In genomic region chr2:26916128-26916692, GRCh38 we compare ENCODE assay signal across 19 cellular contexts. TPM values are rescaled to one million over a fixed set of nuclear protein-coding genes. Genes with fewer than 3 reads are reported as not detected.
A peak's percentile ranks its signal among the peaks of the same experiment; 100 is the strongest.
DNase-seq lines count a peak whose midpoint lies in the region; ATAC-seq, FAIRE-seq and TF ChIP-seq lines count a peak whose summit lies in the region.
"Had no signal": no experiment of that assay in that cellular context is flagged by ENCODE, and none has a peak within 500 bp of the region (broad histone marks: within the 10 kb centered on the region; RNA-seq: fewer than 3 reads in every experiment).

No MANE protein-coding gene starts in this region.

- TF ChIP-seq CTCF in bronchial epithelial cell (IDR thresholded peaks at IDR 0.05; ENCODE audit: insufficient read depth, low read length, severe bottlenecking): no peak
- no peak for TF ChIP-seq CTCF in osteocyte (IDR thresholded peaks at IDR 0.05)

- peaks cover 35% of the 10 kb centered on the region for H3K27me3 Mint-ChIP-seq in osteocyte (ENCODE audit: unreplicated experiment)

- FAIRE-seq in bronchial epithelial cell (lab: Jason Lieb, UNC) (peak; percentile 72), urothelium cell line (lab: Jason Lieb, UNC) (peak; percentile 53)
- FAIRE-seq: D721Med, GM12892, GM19239 had no signal

- no peak overlapping the region for H3K27ac Mint-ChIP-seq in osteocyte (ENCODE audit: unreplicated experiment)
- H3K27ac Mint-ChIP-seq: CD14-positive monocyte; CD8-positive, alpha-beta T cell had no signal

- no peak overlapping the region for H3K4me3 Mint-ChIP-seq in osteocyte (ENCODE audit: unreplicated experiment)
- H3K4me3 Mint-ChIP-seq: CD14-positive monocyte; CD8-positive, alpha-beta T cell had no signal

- ATAC-seq in GM18858 (IDR thresholded peaks at IDR 0.05; ENCODE audit: unreplicated experiment): no peak
- ATAC-seq: CD8-positive, alpha-beta T cell had no signal

- H3K36me3 ChIP-seq in bronchial epithelial cell (ENCODE audit: control insufficient read depth, insufficient read depth, low read length): no peaks in the 10 kb centered on the region

- DNase-seq in NCI-H446 treated with DMSO at 0.1 percent for 48 hours (lab: John Stamatoyannopoulos, UW): peak; percentile 21
- no peak for DNase-seq in NCI-H446 (lab: John Stamatoyannopoulos, UW)
- DNase-seq in bronchial epithelial cell (ENCODE audit: low read depth): no peak
- peak; percentile 56 for DNase-seq in osteocyte (ENCODE audit: extremely low spot score, unreplicated experiment)
- DNase-seq in urothelium cell line (ENCODE audit: low spot score): no peak
- DNase-seq in MV-4-11 (lab: John Stamatoyannopoulos, UW): no peak
- no peak for DNase-seq in NCI-H2171 treated with DMSO at 0.1 percent for 48 hours (lab: John Stamatoyannopoulos, UW)
- DNase-seq: CD8-positive, alpha-beta T cell; COR-L47; DMS153; DMS79 treated with DMSO at 0.1 percent for 48 hours; GDM1; GOT3 had no signal

- peaks cover 20% of the 10 kb centered on the region for H3K27me3 ChIP-seq in bronchial epithelial cell (ENCODE audit: control insufficient read depth, insufficient read depth, low read length)

- H3K4me3 ChIP-seq in bronchial epithelial cell (ENCODE audit: low read depth, low read length): no peak overlapping the region
- H3K4me3 ChIP-seq: HAP-1 had no signal

- no peaks in the 10 kb centered on the region for H3K36me3 Mint-ChIP-seq in osteocyte (ENCODE audit: unreplicated experiment)
- H3K36me3 Mint-ChIP-seq: CD14-positive monocyte; CD8-positive, alpha-beta T cell had no signal

- H3K4me1 Mint-ChIP-seq in osteocyte (ENCODE audit: unreplicated experiment): no peaks in the 10 kb centered on the region
- H3K4me1 Mint-ChIP-seq: CD14-positive monocyte had no signal

- no peaks in the 10 kb centered on the region for H3K9me3 Mint-ChIP-seq in osteocyte (ENCODE audit: unreplicated experiment)
- H3K9me3 Mint-ChIP-seq: CD14-positive monocyte; CD8-positive, alpha-beta T cell had no signal

RNA-seq across cellular contexts. Expression of gene MAPRE3, which starts 54.2 kb away (rescaled TPM):
- total RNA-seq in bronchial epithelial cell (1.6 and 2.8 TPM in 2 replicates), osteocyte (9.4 and 9.5 TPM in 2 replicates)

Comparison
In these comparisons a context has a peak if more than half of its experiments do, and no peak if none do; other contexts are left out.
1. DNase-seq: peak in NCI-H446 treated with DMSO at 0.1 percent for 48 hours (single experiment) and osteocyte (single experiment); none in NCI-H446 (0 of 2), bronchial epithelial cell (single experiment), urothelium cell line (single experiment), MV-4-11 (single experiment) and NCI-H2171 treated with DMSO at 0.1 percent for 48 hours (single experiment).